ENCODE assay signal across 8 cellular contexts in the genomic region with DNA sequence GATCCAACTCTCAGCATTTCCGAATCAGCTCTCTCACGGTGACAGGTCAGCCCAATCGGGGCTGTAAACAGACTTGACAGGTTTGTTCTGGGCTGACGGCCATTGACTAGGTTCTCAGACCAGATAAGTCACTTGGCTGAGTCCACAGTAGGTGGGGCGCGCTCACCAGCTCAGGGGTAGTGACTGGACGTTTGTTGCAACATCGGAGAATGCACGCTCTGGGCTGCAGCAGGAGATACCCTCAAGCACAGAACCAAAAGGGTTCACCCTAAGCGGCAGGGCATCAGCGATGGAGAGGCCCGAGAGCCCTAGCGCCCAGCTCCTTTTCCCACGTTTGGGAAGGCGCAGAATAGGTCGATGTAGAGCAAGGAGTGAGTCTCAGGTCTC. TPM values are rescaled to one million over a fixed set of nuclear protein-coding genes. Genes with fewer than 3 reads are reported as not detected.
DNase-seq lines count a peak whose midpoint lies in the region; ATAC-seq, FAIRE-seq and TF ChIP-seq lines count a peak whose summit lies in the region.

No MANE protein-coding gene starts in this region.

- intact Hi-C loops in A673 (cut with micrococcal nuclease; ENCODE audit: unreplicated experiment) (loop anchor here (2.0 to 10.0 kb wide), 4 partner anchors 113 to 691 kb away; a partner anchor contains a TSS), endothelial cell of umbilical vein (cut with micrococcal nuclease) (loop anchor here (2.0 to 10.0 kb wide), 3 partner anchors 201 to 457 kb away; no protein-coding TSS in a partner anchor)

- no peaks in the 10 kb centered on the region for H3K27me3 Mint-ChIP-seq in T-cell
- H3K27me3 Mint-ChIP-seq in mesothelial cell of epicardium (ENCODE audit: low read depth): no peaks in the 10 kb centered on the region
- no peaks in the 10 kb centered on the region for H3K27me3 Mint-ChIP-seq in type B pancreatic cell

- H3K4me3 Mint-ChIP-seq in T-cell (peak overlapping the region; percentile 94 to 97 (median 95)), mesothelial cell of epicardium (peak overlapping the region; percentile 91), type B pancreatic cell (peak overlapping the region; percentile 99)

- H3K4me3 ChIP-seq in A673 (ENCODE audit: low read depth, low read length, poor library complexity, severe bottlenecking): peak overlapping the region; percentile 80
- H3K4me3 ChIP-seq in endothelial cell of umbilical vein (replicated peaks in 1 of 3; ENCODE audit: insufficient read depth in 1 of 3, low read depth in 1 of 3, low read length in 3 of 3): peak overlapping the region in 2 of 3 experiments; percentile 50 to 78

- POLR2A ChIA-PET in A673 (lab: Charles Lee; ENCODE audit: low non-redundant PET): interaction anchor here (0.6 to 0.7 kb wide), 2 partner anchors 10 to 1109 kb away, joined by 3 to 4 read pairs; no protein-coding TSS in a partner anchor
- POLR2A ChIA-PET in T-cell (lab: Charles Lee): interaction anchor here (0.5 to 1.9 kb wide), 8 partner anchors 43 to 525 kb away, joined by 3 to 8 read pairs (median 4); a partner anchor contains a TSS
- POLR2A ChIA-PET in endothelial cell of umbilical vein (lab: Charles Lee): interaction anchor here (1.7 to 4.0 kb wide), 2 partner anchors 57 to 528 kb away, joined by 5 to 17 read pairs; no protein-coding TSS in a partner anchor

- no peak overlapping the region for H3K9ac ChIP-seq in endothelial cell of umbilical vein (replicated peaks; ENCODE audit: extremely low read depth, insufficient read depth, low read length)

- H3K9me3 ChIP-seq in A673 (ENCODE audit: low read depth, low read length, poor library complexity, severe bottlenecking) (no peaks in the 10 kb centered on the region), endothelial cell of umbilical vein (replicated peaks; ENCODE audit: control insufficient read depth, insufficient read depth, low read length) (no peaks in the 10 kb centered on the region)

- dilution Hi-C loops in endothelial cell of umbilical vein (cut with MboI; ENCODE audit: extremely low pct_ligation_motif_present, low sequenced_read_pairs): loop anchor here (25.0 kb wide), 1 partner anchor 701 kb away; no protein-coding TSS in a partner anchor

- H3K27ac Mint-ChIP-seq in T-cell (peak overlapping the region; percentile 92 to 95), mesothelial cell of epicardium (peak overlapping the region; percentile 96), type B pancreatic cell (peak overlapping the region; percentile 98)

- H3K27me3 ChIP-seq in A673 (replicated peaks; ENCODE audit: insufficient read depth, low read depth, low read length, poor library complexity) (no peaks in the 10 kb centered on the region), endothelial cell of umbilical vein (ENCODE audit: control insufficient read depth in 2 of 2, insufficient read depth in 2 of 2, low read length in 2 of 2) (no peaks in the 10 kb centered on the region)

- peaks cover 3% of the 10 kb centered on the region for H4K20me1 ChIP-seq in endothelial cell of umbilical vein (replicated peaks; ENCODE audit: control insufficient read depth, extremely low read depth, insufficient read depth, low read length)

- DNase-seq in A673 (ENCODE audit: low spot score) (no peak), T-cell (peak in 9 of 34 experiments; percentile 8 to 40 (median 12)), endothelial cell of umbilical vein (ENCODE audit: low read depth, low spot score) (peak; percentile 81), mesothelial cell of epicardium (ENCODE audit: low spot score in 2 of 2, unreplicated experiment in 2 of 2) (peak in 1 of 2 experiments; percentile 23), type B pancreatic cell (ENCODE audit: extremely low spot score, unreplicated experiment) (no peak)

- peak overlapping the region; percentile 15 for H3K4me2 ChIP-seq in endothelial cell of umbilical vein (ENCODE audit: insufficient read depth, low read length)

- H3K36me3 Mint-ChIP-seq in T-cell (peaks cover 3% of the 10 kb centered on the region), mesothelial cell of epicardium (no peaks in the 10 kb centered on the region), type B pancreatic cell (peaks cover under 1% of the 10 kb centered on the region)

- H3K27ac ChIP-seq in A673 (ENCODE audit: low read depth, low read length, poor library complexity, severe bottlenecking): no peak overlapping the region
- no peak overlapping the region for H3K27ac ChIP-seq in endothelial cell of umbilical vein (ENCODE audit: insufficient read depth, low read depth, low read length)

- peak overlapping the region; percentile 86 for H2AFZ ChIP-seq in endothelial cell of umbilical vein (ENCODE audit: low read depth, low read length)

- TSS peak; percentile 55 for BruUV-seq in A673 (replicated peaks; lab: Mats Ljungman, UMichigan)
- BruUV-seq in endothelial cell of umbilical vein (replicated peaks; lab: Mats Ljungman, UMichigan): no TSS peak

- H3K9me1 ChIP-seq in endothelial cell of umbilical vein (replicated peaks; ENCODE audit: control insufficient read depth, extremely low read depth, insufficient read depth, low read length): no peaks in the 10 kb centered on the region

- H3K9me3 Mint-ChIP-seq in T-cell (no peaks in the 10 kb centered on the region), mesothelial cell of epicardium (no peaks in the 10 kb centered on the region), type B pancreatic cell (no peaks in the 10 kb centered on the region)

- H3K4me1 Mint-ChIP-seq in T-cell (peaks cover 28 to 52% (median 30%) of the 10 kb centered on the region in 3 donors), mesothelial cell of epicardium (peaks cover 25% of the 10 kb centered on the region), type B pancreatic cell (ENCODE audit: unreplicated experiment) (peaks cover 16% of the 10 kb centered on the region)

- no peak for TF ChIP-seq CTCF in A673 (conservative IDR thresholded peaks at IDR 0.05; ENCODE audit: low read depth, low read length)
- TF ChIP-seq CTCF in endothelial cell of umbilical vein (IDR thresholded peaks at IDR 0.05; ENCODE audit: extremely low read depth in 1 of 2, insufficient read depth in 1 of 2, low read depth in 1 of 2, low read length in 2 of 2): peak in 1 of 2 donors; percentile 6
- no peak for TF ChIP-seq CTCF in mesothelial cell of epicardium (IDR thresholded peaks at IDR 0.05; ENCODE audit: unreplicated experiment)
- TF ChIP-seq CTCF in type B pancreatic cell (conservative IDR thresholded peaks at IDR 0.05): no peak

- H3K36me3 ChIP-seq in A673 (ENCODE audit: insufficient read depth, low read length, poor library complexity, severe bottlenecking) (no peaks in the 10 kb centered on the region), endothelial cell of umbilical vein (ENCODE audit: control insufficient read depth in 2 of 2, extremely low read depth in 1 of 2, insufficient read depth in 2 of 2, low read length in 2 of 2) (no peaks in the 10 kb centered on the region)

- no peak for FAIRE-seq in endothelial cell of umbilical vein (lab: Jason Lieb, UNC)

- TF ChIP-seq POLR2A in GM18505 (IDR thresholded peaks at IDR 0.05; ENCODE audit: borderline replicate concordance, extremely low read depth, insufficient read depth, insufficient read length): no peak
- TF ChIP-seq POLR2A in endothelial cell of umbilical vein (IDR thresholded peaks at IDR 0.05; ENCODE audit: low read depth, low read length): no peak

- ATAC-seq in GM18505 (IDR thresholded peaks at IDR 0.05; ENCODE audit: unreplicated experiment) (peak; percentile 10), HG03135 (IDR thresholded peaks at IDR 0.05; ENCODE audit: unreplicated experiment) (peak; percentile 13), T-cell (replicated peaks in 1 of 4) (peak in 1 of 4 experiments; percentile 1), HG02870 (IDR thresholded peaks at IDR 0.05; ENCODE audit: unreplicated experiment) (no peak)

- H3K79me2 ChIP-seq in endothelial cell of umbilical vein (ENCODE audit: control insufficient read depth, insufficient read depth, low read length): peaks cover 26% of the 10 kb centered on the region

- CTCF ChIA-PET in A673 (lab: Charles Lee): interaction anchor here (0.5 kb wide), 1 partner anchor 23 kb away, joined by 7 read pairs; no protein-coding TSS in a partner anchor
- CTCF ChIA-PET in T-cell (lab: Charles Lee): interaction anchor here (0.6 to 2.9 kb wide), 16 partner anchors 11 to 1070 kb away, joined by 3 to 11 read pairs (median 6); no protein-coding TSS in a partner anchor
- CTCF ChIA-PET in endothelial cell of umbilical vein (lab: Charles Lee): interaction anchor here (0.6 to 10.2 kb wide), 16 partner anchors 10 to 704 kb away, joined by 3 to 178 read pairs (median 4); no protein-coding TSS in a partner anchor

- peaks cover 5% of the 10 kb centered on the region for H3K4me1 ChIP-seq in A673 (ENCODE audit: insufficient read depth, low read length, poor library complexity, severe bottlenecking)
- H3K4me1 ChIP-seq in endothelial cell of umbilical vein (ENCODE audit: control insufficient read depth, extremely low read depth, insufficient read depth, low read length): peaks cover 3% of the 10 kb centered on the region

RNA-seq across cellular contexts. Expression of a gene that starts 1.8 kb away (rescaled TPM):
- total RNA-seq in A673 (2021): 0.32 and 0.37 TPM in 2 replicates
- total RNA-seq in T-cell: 1 to 10 TPM in 1 of 5 donors, under 1 TPM in 4; 0.50 to 1.0 (median 0.60) TPM
- 0.21 and 0.31 TPM in 2 replicates for total RNA-seq in endothelial cell of umbilical vein
- 0.14 and 0.18 TPM in 2 replicates for polyA plus RNA-seq in endothelial cell of umbilical vein
- polyA plus RNA-seq in endothelial cell of umbilical vein (2011; cell fraction: cytosol; rRNA removed): 0.17 and 0.20 TPM in 2 replicates
- 0.13 and 0.22 TPM in 2 replicates for polyA plus RNA-seq in endothelial cell of umbilical vein (2011; cell fraction: nucleus; rRNA removed)
- polyA plus RNA-seq in endothelial cell of umbilical vein (2012): 0.16 and 0.21 TPM in 2 replicates
- 0.32 and 0.38 TPM in 2 replicates for polyA minus RNA-seq in endothelial cell of umbilical vein
- 2.3 TPM for polyA minus RNA-seq in endothelial cell of umbilical vein (2011; cell fraction: cytosol; rRNA and poly(A)+ RNA removed)
- polyA minus RNA-seq in endothelial cell of umbilical vein (2011; cell fraction: nucleus; rRNA and poly(A)+ RNA removed): 0.34 and 0.53 TPM in 2 replicates
- 1.1 to 1.2 TPM (median 1.2 TPM) in 3 replicates for total RNA-seq in mesothelial cell of epicardium
- 1.4 and 2.2 TPM in 2 replicates for total RNA-seq in type B pancreatic cell (ENCODE audit: low replicate concordance)

RNA-seq across cellular contexts. Expression of a gene that starts 1.9 kb away (rescaled TPM):
- 66.0 and 66.4 TPM in 2 replicates for total RNA-seq in A673 (2021)
- 10 to 100 TPM; 59.9 to 98.7 (median 66.9) TPM for total RNA-seq in T-cell
- total RNA-seq in endothelial cell of umbilical vein: 75.3 and 76.9 TPM in 2 replicates
- polyA plus RNA-seq in endothelial cell of umbilical vein: 6.7 and 8.0 TPM in 2 replicates
- 19.3 and 21.5 TPM in 2 replicates for polyA plus RNA-seq in endothelial cell of umbilical vein (2011; cell fraction: cytosol; rRNA removed)
- 30.8 and 38.3 TPM in 2 replicates for polyA plus RNA-seq in endothelial cell of umbilical vein (2011; cell fraction: nucleus; rRNA removed)
- 54.9 and 57.4 TPM in 2 replicates for polyA plus RNA-seq in endothelial cell of umbilical vein (2012)
- polyA minus RNA-seq in endothelial cell of umbilical vein: 50.5 and 53.5 TPM in 2 replicates
- 181 TPM for polyA minus RNA-seq in endothelial cell of umbilical vein (2011; cell fraction: cytosol; rRNA and poly(A)+ RNA removed)
- 132 and 167 TPM in 2 replicates for polyA minus RNA-seq in endothelial cell of umbilical vein (2011; cell fraction: nucleus; rRNA and poly(A)+ RNA removed)
- 72.7 to 77.9 TPM (median 72.7 TPM) in 3 replicates for total RNA-seq in mesothelial cell of epicardium
- 80.6 and 93.1 TPM in 2 replicates for total RNA-seq in type B pancreatic cell (ENCODE audit: low replicate concordance)

RNA-seq across cellular contexts. Expression of a gene that starts 43.5 kb away (rescaled TPM):
- total RNA-seq in A673 (2021) (48.6 and 51.6 TPM in 2 replicates), T-cell (10 to 100 TPM; 35.2 to 43.8 (median 42.1) TPM), endothelial cell of umbilical vein (23.6 and 25.8 TPM in 2 replicates), mesothelial cell of epicardium (49.1 to 54.3 TPM (median 50.2 TPM) in 3 replicates), type B pancreatic cell (ENCODE audit: low replicate concordance) (50.1 and 51.5 TPM in 2 replicates)
- polyA plus RNA-seq in endothelial cell of umbilical vein: 4.6 and 5.2 TPM in 2 replicates
- polyA plus RNA-seq in endothelial cell of umbilical vein (2011; cell fraction: cytosol; rRNA removed): 8.2 and 8.3 TPM in 2 replicates
- polyA plus RNA-seq in endothelial cell of umbilical vein (2011; cell fraction: nucleus; rRNA removed): 13.7 and 19.0 TPM in 2 replicates
- 23.8 and 24.2 TPM in 2 replicates for polyA plus RNA-seq in endothelial cell of umbilical vein (2012)
- 9.9 and 11.8 TPM in 2 replicates for polyA minus RNA-seq in endothelial cell of umbilical vein
- polyA minus RNA-seq in endothelial cell of umbilical vein (2011; cell fraction: cytosol; rRNA and poly(A)+ RNA removed): 45.0 TPM
- polyA minus RNA-seq in endothelial cell of umbilical vein (2011; cell fraction: nucleus; rRNA and poly(A)+ RNA removed): 17.0 and 21.3 TPM in 2 replicates
